In the genomic region with DNA sequence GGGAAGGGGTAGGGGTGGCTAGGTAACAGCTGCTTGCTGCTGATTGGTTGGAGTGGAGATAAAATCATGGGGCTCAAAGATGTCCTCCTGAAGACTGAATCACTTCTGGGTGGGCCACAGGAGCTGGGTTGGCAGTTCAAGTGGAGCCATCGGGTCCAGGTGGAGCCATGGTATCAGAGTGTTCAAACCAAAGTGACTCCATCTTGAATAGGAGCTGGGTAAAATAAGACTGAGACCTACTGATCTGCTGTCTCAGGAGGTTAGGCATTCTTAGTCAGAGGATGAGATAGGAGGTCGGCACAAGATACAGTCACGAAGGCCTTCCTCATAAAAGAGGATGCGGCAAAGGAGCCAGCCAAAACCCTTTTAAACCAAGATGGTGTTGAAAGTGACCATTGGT, we compare ENCODE assay signal across 22 cellular contexts.
DNase-seq lines count a peak whose midpoint lies in the region; ATAC-seq, FAIRE-seq and TF ChIP-seq lines count a peak whose summit lies in the region.
"Had no signal": no experiment of that assay in that cellular context is flagged by ENCODE, and none has a peak within 500 bp of the region (broad histone marks: within the 10 kb centered on the region; RNA-seq: fewer than 3 reads in every experiment).

No MANE protein-coding gene starts in this region.

- no peaks in the 10 kb centered on the region for H4K20me1 ChIP-seq in GM23338 (replicated peaks; ENCODE audit: insufficient read depth)

- peaks cover 10% of the 10 kb centered on the region for H3K9me3 Mint-ChIP-seq in GM23338
- H3K9me3 Mint-ChIP-seq: CD4-positive, alpha-beta T cell had no signal

- H3K27me3 ChIP-seq in GM23338 (ENCODE audit: insufficient read depth) (no peaks in the 10 kb centered on the region), HUES64 (ENCODE audit: insufficient read depth, low read length) (no peaks in the 10 kb centered on the region), iPS DF 6.9 (ENCODE audit: control insufficient read depth, insufficient read depth, low read length) (no peaks in the 10 kb centered on the region)

- DNase-seq in GM23338 (ENCODE audit: low spot score) (no peak), iPS DF 6.9 (ENCODE audit: low read depth, low spot score) (no peak), urothelium cell line (ENCODE audit: low spot score) (no peak), D341Med (ENCODE audit: low spot score) (no peak)
- no peak for DNase-seq in activated naive CD4-positive, alpha-beta T cell (lab: John Stamatoyannopoulos, UW)
- DNase-seq: AML-193; Caco-2; CD4-positive, alpha-beta T cell; DMS153; DMS79; GDM1; GOT3; IMR-90; KBM-7 had no signal

- H3K9me3 ChIP-seq in HUES64 (ENCODE audit: insufficient read depth, low read depth, low read length): no peaks in the 10 kb centered on the region
- H3K9me3 ChIP-seq in iPS DF 6.9 (ENCODE audit: control insufficient read depth, insufficient read depth, low read length): no peaks in the 10 kb centered on the region; the same call in 1 of the 2 replicates
- H3K9me3 ChIP-seq: A549, Caco-2, HAP-1 had no signal

- ATAC-seq in GM23338 (no peak), GM21515 (IDR thresholded peaks at IDR 0.05; ENCODE audit: unreplicated experiment) (no peak)
- ATAC-seq: A549 had no signal

- H3K4me1 Mint-ChIP-seq in GM23338: peaks cover 28% of the 10 kb centered on the region

- H2AFZ ChIP-seq in GM23338: no peak overlapping the region

- H3K27ac ChIP-seq in GM23338 (ENCODE audit: low read depth) (peak overlapping the region; percentile 99), HUES64 (ENCODE audit: low read depth, low read length) (peak overlapping the region; percentile 93), iPS DF 6.9 (ENCODE audit: low read length) (peak overlapping the region; percentile 10)
- H3K27ac ChIP-seq: 22Rv1, A549, C4-2B had no signal

- peaks cover 10% of the 10 kb centered on the region; the same call in 1 of the 2 replicates for H3F3A ChIP-seq in GM23338 (replicated peaks; ENCODE audit: low read depth)

- H3K27ac Mint-ChIP-seq in GM23338: peak overlapping the region; percentile 33; the same call in 1 of the 2 replicates
- H3K27ac Mint-ChIP-seq: CD4-positive, alpha-beta T cell had no signal

- H3K36me3 Mint-ChIP-seq in GM23338 (ENCODE audit: low read depth): peaks cover 23% of the 10 kb centered on the region

- no peak overlapping the region for H3K4me2 ChIP-seq in GM23338
- H3K4me2 ChIP-seq: A549 had no signal

- no peak for TF ChIP-seq CTCF in GM23338 (conservative IDR thresholded peaks at IDR 0.05; ENCODE audit: low read depth in 2 of 2)

- peaks cover 20% of the 10 kb centered on the region for H3K9me2 ChIP-seq in GM23338 (ENCODE audit: insufficient read depth)

- FAIRE-seq in urothelium cell line (lab: Jason Lieb, UNC): peak; percentile 62
- FAIRE-seq: A549, GM12892, GM18507 had no signal

- H3K4me1 ChIP-seq in GM23338 (ENCODE audit: insufficient read depth): peaks cover 9% of the 10 kb centered on the region; the same call in 1 of the 2 replicates
- peaks cover 17% of the 10 kb centered on the region for H3K4me1 ChIP-seq in HUES64 (ENCODE audit: insufficient read depth, low read length)
- H3K4me1 ChIP-seq in iPS DF 6.9 (ENCODE audit: control insufficient read depth, insufficient read depth, low read length): no peaks in the 10 kb centered on the region
- H3K4me1 ChIP-seq: A549, Caco-2 had no signal

- H3K4me3 ChIP-seq in GM23338 (no peak overlapping the region), HUES64 (ENCODE audit: low read length) (no peak overlapping the region), iPS DF 6.9 (ENCODE audit: low read length) (no peak overlapping the region)
- H3K4me3 ChIP-seq: A549, HAP-1 had no signal

- no peak overlapping the region for H3K9ac ChIP-seq in HUES64 (ENCODE audit: low read depth, low read length)

- H3K27me3 Mint-ChIP-seq in GM23338 (ENCODE audit: insufficient read depth, low read depth, poor library complexity): no peaks in the 10 kb centered on the region

- H3K36me3 ChIP-seq in GM23338 (ENCODE audit: insufficient read depth) (0 out of 2 replicates have a peak, but pooled peaks cover 5% of the 10 kb centered on the region), HUES64 (ENCODE audit: insufficient read depth, low read length) (no peaks in the 10 kb centered on the region), iPS DF 6.9 (ENCODE audit: control insufficient read depth, insufficient read depth, low read length) (no peaks in the 10 kb centered on the region)
- H3K36me3 ChIP-seq: HAP-1 had no signal

- H3K79me2 ChIP-seq in GM23338 (replicated peaks; ENCODE audit: insufficient read depth): no peaks in the 10 kb centered on the region

- WGBS in HUES64: 93% methylated on average over 4 of the region's 4 CpGs
- WGBS in iPS DF 6.9 (ENCODE audit: insufficient coverage, insufficient read length): no CpG with 5 or more reads among the region's 4 CpGs

- H3K4me3 Mint-ChIP-seq in GM23338: no peak overlapping the region
- H3K4me3 Mint-ChIP-seq: CD4-positive, alpha-beta T cell had no signal

TF ChIP-seq in GM23338, 12 proteins besides CTCF, POLR2A, EP300 and RAD21 (continues in another document):
- TF ChIP-seq STAT1 (IDR thresholded peaks at IDR 0.05; ENCODE audit: unreplicated experiment): no peak
- TF ChIP-seq, protein P1, sequence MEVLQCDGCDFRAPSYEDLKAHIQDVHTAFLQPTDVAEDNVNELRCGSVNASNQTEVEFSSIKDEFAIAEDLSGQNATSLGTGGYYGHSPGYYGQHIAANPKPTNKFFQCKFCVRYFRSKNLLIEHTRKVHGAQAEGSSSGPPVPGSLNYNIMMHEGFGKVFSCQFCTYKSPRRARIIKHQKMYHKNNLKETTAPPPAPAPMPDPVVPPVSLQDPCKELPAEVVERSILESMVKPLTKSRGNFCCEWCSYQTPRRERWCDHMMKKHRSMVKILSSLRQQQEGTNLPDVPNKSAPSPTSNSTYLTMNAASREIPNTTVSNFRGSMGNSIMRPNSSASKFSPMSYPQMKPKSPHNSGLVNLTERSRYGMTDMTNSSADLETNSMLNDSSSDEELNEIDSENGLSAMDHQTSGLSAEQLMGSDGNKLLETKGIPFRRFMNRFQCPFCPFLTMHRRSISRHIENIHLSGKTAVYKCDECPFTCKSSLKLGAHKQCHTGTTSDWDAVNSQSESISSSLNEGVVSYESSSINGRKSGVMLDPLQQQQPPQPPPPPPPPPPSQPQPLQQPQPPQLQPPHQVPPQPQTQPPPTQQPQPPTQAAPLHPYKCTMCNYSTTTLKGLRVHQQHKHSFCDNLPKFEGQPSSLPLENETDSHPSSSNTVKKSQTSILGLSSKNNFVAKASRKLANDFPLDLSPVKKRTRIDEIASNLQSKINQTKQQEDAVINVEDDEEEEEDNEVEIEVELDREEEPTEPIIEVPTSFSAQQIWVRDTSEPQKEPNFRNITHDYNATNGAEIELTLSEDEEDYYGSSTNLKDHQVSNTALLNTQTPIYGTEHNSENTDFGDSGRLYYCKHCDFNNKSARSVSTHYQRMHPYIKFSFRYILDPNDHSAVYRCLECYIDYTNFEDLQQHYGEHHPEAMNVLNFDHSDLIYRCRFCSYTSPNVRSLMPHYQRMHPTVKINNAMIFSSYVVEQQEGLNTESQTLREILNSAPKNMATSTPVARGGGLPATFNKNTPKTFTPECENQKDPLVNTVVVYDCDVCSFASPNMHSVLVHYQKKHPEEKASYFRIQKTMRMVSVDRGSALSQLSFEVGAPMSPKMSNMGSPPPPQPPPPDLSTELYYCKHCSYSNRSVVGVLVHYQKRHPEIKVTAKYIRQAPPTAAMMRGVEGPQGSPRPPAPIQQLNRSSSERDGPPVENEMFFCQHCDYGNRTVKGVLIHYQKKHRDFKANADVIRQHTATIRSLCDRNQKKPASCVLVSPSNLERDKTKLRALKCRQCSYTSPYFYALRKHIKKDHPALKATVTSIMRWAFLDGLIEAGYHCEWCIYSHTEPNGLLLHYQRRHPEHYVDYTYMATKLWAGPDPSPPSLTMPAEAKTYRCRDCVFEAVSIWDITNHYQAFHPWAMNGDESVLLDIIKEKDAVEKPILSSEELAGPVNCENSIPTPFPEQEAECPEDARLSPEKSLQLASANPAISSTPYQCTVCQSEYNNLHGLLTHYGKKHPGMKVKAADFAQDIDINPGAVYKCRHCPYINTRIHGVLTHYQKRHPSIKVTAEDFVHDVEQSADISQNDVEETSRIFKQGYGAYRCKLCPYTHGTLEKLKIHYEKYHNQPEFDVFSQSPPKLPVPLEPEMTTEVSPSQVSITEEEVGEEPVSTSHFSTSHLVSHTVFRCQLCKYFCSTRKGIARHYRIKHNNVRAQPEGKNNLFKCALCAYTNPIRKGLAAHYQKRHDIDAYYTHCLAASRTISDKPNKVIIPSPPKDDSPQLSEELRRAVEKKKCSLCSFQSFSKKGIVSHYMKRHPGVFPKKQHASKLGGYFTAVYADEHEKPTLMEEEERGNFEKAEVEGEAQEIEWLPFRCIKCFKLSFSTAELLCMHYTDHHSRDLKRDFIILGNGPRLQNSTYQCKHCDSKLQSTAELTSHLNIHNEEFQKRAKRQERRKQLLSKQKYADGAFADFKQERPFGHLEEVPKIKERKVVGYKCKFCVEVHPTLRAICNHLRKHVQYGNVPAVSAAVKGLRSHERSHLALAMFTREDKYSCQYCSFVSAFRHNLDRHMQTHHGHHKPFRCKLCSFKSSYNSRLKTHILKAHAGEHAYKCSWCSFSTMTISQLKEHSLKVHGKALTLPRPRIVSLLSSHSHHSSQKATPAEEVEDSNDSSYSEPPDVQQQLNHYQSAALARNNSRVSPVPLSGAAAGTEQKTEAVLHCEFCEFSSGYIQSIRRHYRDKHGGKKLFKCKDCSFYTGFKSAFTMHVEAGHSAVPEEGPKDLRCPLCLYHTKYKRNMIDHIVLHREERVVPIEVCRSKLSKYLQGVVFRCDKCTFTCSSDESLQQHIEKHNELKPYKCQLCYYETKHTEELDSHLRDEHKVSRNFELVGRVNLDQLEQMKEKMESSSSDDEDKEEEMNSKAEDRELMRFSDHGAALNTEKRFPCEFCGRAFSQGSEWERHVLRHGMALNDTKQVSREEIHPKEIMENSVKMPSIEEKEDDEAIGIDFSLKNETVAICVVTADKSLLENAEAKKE (CRISPR knock-in tag; IDR thresholded peaks at IDR 0.05): no peak
- no peak for TF ChIP-seq POLR2AphosphoS5 (IDR thresholded peaks at IDR 0.05; ENCODE audit: low read depth)
- TF ChIP-seq, protein P2, sequence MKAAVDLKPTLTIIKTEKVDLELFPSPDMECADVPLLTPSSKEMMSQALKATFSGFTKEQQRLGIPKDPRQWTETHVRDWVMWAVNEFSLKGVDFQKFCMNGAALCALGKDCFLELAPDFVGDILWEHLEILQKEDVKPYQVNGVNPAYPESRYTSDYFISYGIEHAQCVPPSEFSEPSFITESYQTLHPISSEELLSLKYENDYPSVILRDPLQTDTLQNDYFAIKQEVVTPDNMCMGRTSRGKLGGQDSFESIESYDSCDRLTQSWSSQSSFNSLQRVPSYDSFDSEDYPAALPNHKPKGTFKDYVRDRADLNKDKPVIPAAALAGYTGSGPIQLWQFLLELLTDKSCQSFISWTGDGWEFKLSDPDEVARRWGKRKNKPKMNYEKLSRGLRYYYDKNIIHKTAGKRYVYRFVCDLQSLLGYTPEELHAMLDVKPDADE (IDR thresholded peaks at IDR 0.05): no peak
- no peak for TF ChIP-seq EZH2 (IDR thresholded peaks at IDR 0.05; ENCODE audit: low read depth, unreplicated experiment)

Comparison
In these comparisons a context has a peak if more than half of its experiments do, and no peak if none do; other contexts are left out.
1. H3K27ac ChIP-seq: peak in every context shown above with its lines; median percentile 99 in GM23338; 93 in HUES64; 10 in iPS DF 6.9.